ENCODE assay signal across 8 cellular contexts in the genomic region with DNA sequence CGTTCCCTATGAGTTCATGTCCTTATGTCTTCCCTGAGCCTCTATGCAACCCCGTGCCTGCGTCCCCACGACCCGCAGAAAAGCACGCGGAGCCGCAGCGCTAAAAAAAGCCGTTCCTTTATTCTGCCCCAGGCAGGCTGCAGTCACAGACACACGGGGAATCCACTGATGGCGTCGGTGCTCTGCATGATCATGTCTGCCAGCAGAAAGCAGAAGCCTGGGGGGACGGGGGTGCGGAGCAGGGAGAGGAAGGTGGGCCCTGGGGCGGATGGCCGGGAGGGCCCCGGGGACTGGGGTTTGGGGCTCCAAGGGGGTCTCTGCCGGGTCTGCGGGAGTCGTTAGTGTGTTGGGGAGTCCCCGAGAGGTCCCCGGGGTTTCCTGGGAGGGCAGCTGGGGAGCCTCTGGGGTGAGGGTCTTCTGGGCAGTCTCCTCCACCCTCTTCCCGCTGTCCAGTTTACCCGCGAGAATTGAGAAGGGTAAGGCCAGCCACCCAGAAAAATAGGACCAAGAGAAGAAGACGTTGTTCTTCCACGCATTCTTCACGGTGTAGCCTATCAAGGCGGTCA. TPM values are rescaled to one million over a fixed set of nuclear protein-coding genes. Genes with fewer than 3 reads are reported as not detected.
DNase-seq lines count a peak whose midpoint lies in the region; ATAC-seq lines count a peak whose summit lies in the region.

No MANE protein-coding gene starts in this region.

- no peaks in the 10 kb centered on the region for H3K36me3 ChIP-seq in ectodermal cell (ENCODE audit: control insufficient read depth, insufficient read depth, low read length)
- no peaks in the 10 kb centered on the region for H3K36me3 ChIP-seq in muscle layer of duodenum (ENCODE audit: control insufficient read depth in 1 of 2, insufficient read depth in 2 of 2, low read length in 2 of 2)

- H3K27me3 Mint-ChIP-seq in T-helper 2 cell treated with Interferon-gamma antibody and Interleukin-4, amounts not matched to agents 5 μg/mL and 100 μg/mL, for 36 hours (ENCODE audit: low read depth), result no peaks in the 10 kb centered on the region

- H3K9me3 ChIP-seq in ectodermal cell (ENCODE audit: control insufficient read depth, low read length) (no peaks in the 10 kb centered on the region), muscle layer of duodenum (ENCODE audit: control insufficient read depth in 1 of 2, low read length in 2 of 2) (no peaks in the 10 kb centered on the region)

- H3K36me3 Mint-ChIP-seq in T-helper 2 cell treated with Interferon-gamma antibody and Interleukin-4, amounts not matched to agents 5 μg/mL and 100 μg/mL, for 36 hours (ENCODE audit: low read depth), result peaks cover 18% of the 10 kb centered on the region

- H3K4me1 Mint-ChIP-seq in T-helper 2 cell treated with Interferon-gamma antibody and Interleukin-4, amounts not matched to agents 5 μg/mL and 100 μg/mL, for 36 hours (ENCODE audit: low read depth), result peaks cover 66% of the 10 kb centered on the region

- no peaks in the 10 kb centered on the region for H3K9me3 Mint-ChIP-seq in T-helper 2 cell treated with Interferon-gamma antibody and Interleukin-4, amounts not matched to agents 5 μg/mL and 100 μg/mL, for 36 hours

- H3K4me3 ChIP-seq in ectodermal cell (ENCODE audit: insufficient read depth, low read depth, low read length) (peak overlapping the region; percentile 86), muscle layer of duodenum (ENCODE audit: low read depth in 1 of 2, low read length in 2 of 2) (peak overlapping the region; percentile 86 to 89)

- DNase-seq in CMK (ENCODE audit: low read depth), result peak; percentile 21
- peak; percentile 30 for DNase-seq in T-helper 2 cell treated with Interferon-gamma antibody and Interleukin-4, amounts not matched to agents 5 μg/mL and 100 μg/mL, for 36 hours (ENCODE audit: low spot score)
- no peak for DNase-seq in NCI-H1105 treated with DMSO at 0.1 percent for 48 hours (lab: John Stamatoyannopoulos, UW)
- DNase-seq in NCI-H1694 (lab: John Stamatoyannopoulos, UW), result no peak

- peak overlapping the region; percentile 57 for H3K27ac ChIP-seq in ectodermal cell (ENCODE audit: insufficient read depth, low read depth, low read length, poor library complexity, severe bottlenecking)
- H3K27ac ChIP-seq in muscle layer of duodenum (ENCODE audit: low read length), result peak overlapping the region; percentile 96

- H3K4me1 ChIP-seq in ectodermal cell (ENCODE audit: control insufficient read depth, insufficient read depth, low read length) (peaks cover 16% of the 10 kb centered on the region), muscle layer of duodenum (ENCODE audit: control insufficient read depth in 1 of 2, insufficient read depth in 2 of 2, low read length in 2 of 2) (peaks cover 0 to 31% of the 10 kb centered on the region in 2 donors)

- peak overlapping the region; percentile 96 for H3K27ac Mint-ChIP-seq in T-helper 2 cell treated with Interferon-gamma antibody and Interleukin-4, amounts not matched to agents 5 μg/mL and 100 μg/mL, for 36 hours

- 0 to 1% methylated on average over 30 of the region's 30 CpGs for WGBS in ectodermal cell, 2 experiments

- no peaks in the 10 kb centered on the region for H3K27me3 ChIP-seq in ectodermal cell (ENCODE audit: control insufficient read depth, insufficient read depth, low read length, poor library complexity, severe bottlenecking)
- no peaks in the 10 kb centered on the region for H3K27me3 ChIP-seq in muscle layer of duodenum (ENCODE audit: low read depth, low read length)

- H3K4me3 Mint-ChIP-seq in T-helper 2 cell treated with Interferon-gamma antibody and Interleukin-4, amounts not matched to agents 5 μg/mL and 100 μg/mL, for 36 hours, result peak overlapping the region; percentile 100

- ATAC-seq in HG02885 (IDR thresholded peaks at IDR 0.05; ENCODE audit: poor library complexity, unreplicated experiment), result peak; percentile 1
- ATAC-seq in HG03354 (IDR thresholded peaks at IDR 0.05; ENCODE audit: poor library complexity, severe bottlenecking, unreplicated experiment), result no peak

RNA-seq across cellular contexts. Expression of a gene that starts 0.9 kb away (rescaled TPM):
- polyA plus RNA-seq in ectodermal cell (2013, experiment 1 of 4), result 45.3 TPM
- polyA plus RNA-seq in ectodermal cell (2013, experiment 2 of 4), result 38.9 TPM
- 38.3 TPM for polyA plus RNA-seq in ectodermal cell (2013, experiment 3 of 4)
- 40.9 TPM for polyA plus RNA-seq in ectodermal cell (2013, experiment 4 of 4)

RNA-seq across cellular contexts. Expression of a gene that starts 1.7 kb away (rescaled TPM):
- polyA plus RNA-seq in ectodermal cell (2013, experiment 1 of 4), result 3.9 TPM
- 2.1 TPM for polyA plus RNA-seq in ectodermal cell (2013, experiment 2 of 4)
- polyA plus RNA-seq in ectodermal cell (2013, experiment 3 of 4), result 3.0 TPM
- polyA plus RNA-seq in ectodermal cell (2013, experiment 4 of 4), result 5.4 TPM

RNA-seq across cellular contexts. Expression of a gene that starts 5.4 kb away (rescaled TPM):
- not detected for polyA plus RNA-seq in ectodermal cell (2013, experiment 1 of 4)
- polyA plus RNA-seq in ectodermal cell (2013, experiment 2 of 4), result not detected
- polyA plus RNA-seq in ectodermal cell (2013, experiment 3 of 4), result not detected
- polyA plus RNA-seq in ectodermal cell (2013, experiment 4 of 4), result not detected

RNA-seq across cellular contexts. Expression of a gene that starts 20.7 kb away (rescaled TPM):
- 5.5 TPM for polyA plus RNA-seq in ectodermal cell (2013, experiment 1 of 4)
- 7.5 TPM for polyA plus RNA-seq in ectodermal cell (2013, experiment 2 of 4)
- polyA plus RNA-seq in ectodermal cell (2013, experiment 3 of 4), result 4.2 TPM
- polyA plus RNA-seq in ectodermal cell (2013, experiment 4 of 4), result 7.4 TPM

RNA-seq across cellular contexts. Expression of a gene that starts 23.3 kb away (rescaled TPM):
- 1.3 TPM for polyA plus RNA-seq in ectodermal cell (2013, experiment 1 of 4)
- 1.5 TPM for polyA plus RNA-seq in ectodermal cell (2013, experiment 2 of 4)
- 2.2 TPM for polyA plus RNA-seq in ectodermal cell (2013, experiment 3 of 4)
- polyA plus RNA-seq in ectodermal cell (2013, experiment 4 of 4), result 1.7 TPM

Comparison
In these comparisons a context has a peak if more than half of its experiments do, and no peak if none do; other contexts are left out.
1. DNase-seq: peak in CMK (single experiment) and T-helper 2 cell treated with Interferon-gamma antibody and Interleukin-4, amounts not matched to agents 5 μg/mL and 100 μg/mL, for 36 hours (single experiment); none in NCI-H1105 treated with DMSO at 0.1 percent for 48 hours (single experiment) and NCI-H1694 (single experiment).